19 cellular contexts compared by ENCODE assay signal in genomic region chr6:132247381-132248159, GRCh38.
DNase-seq lines count a peak whose midpoint lies in the region; ATAC-seq, FAIRE-seq and TF ChIP-seq lines count a peak whose summit lies in the region.
"Had no signal": no experiment of that assay in that cellular context is flagged by ENCODE, and none has a peak within 500 bp of the region (broad histone marks: within the 10 kb centered on the region; RNA-seq: fewer than 3 reads in every experiment).

No MANE protein-coding gene starts in this region.

- 0 out of 2 replicates have a peak, but pooled peaks have one; percentile 10 for TF ChIP-seq CTCF in LNCaP clone FGC (IDR thresholded peaks at IDR 0.05; ENCODE audit: control insufficient read depth, extremely low read depth, insufficient read depth)
- TF ChIP-seq CTCF in bronchial epithelial cell (IDR thresholded peaks at IDR 0.05; ENCODE audit: insufficient read depth, low read length, severe bottlenecking) = no peak

- ATAC-seq in HG03457 (IDR thresholded peaks at IDR 0.05; ENCODE audit: unreplicated experiment) = no peak
- no peak for ATAC-seq in T-helper 17 cell
- ATAC-seq: stimulated activated naive CD8-positive, alpha-beta T cell treated with anti-CD3 and anti-CD28 coated beads, Interleukin-15, Interleukin-2, amounts not matched to agents 100 U/mL and 50 U/mL, for 24 hours had no signal

- H2AFZ ChIP-seq in mesenchymal stem cell (ENCODE audit: low read depth, low read length) = no peak overlapping the region

- H3K4me1 ChIP-seq in mesenchymal stem cell (ENCODE audit: control insufficient read depth, insufficient read depth, low read depth, low read length) = peaks cover 7% of the 10 kb centered on the region

- DNase-seq in AG08396 (ENCODE audit: low spot score) (peak; percentile 21), LNCaP clone FGC (ENCODE audit: low read depth) (no peak), bronchial epithelial cell (ENCODE audit: low read depth) (peak; percentile 38), mesenchymal stem cell (no peak), T-helper 17 cell (no peak), kidney glomerular epithelial cell (lab: John Stamatoyannopoulos, UW) (no peak)
- DNase-seq in activated naive CD4-positive, alpha-beta T cell treated with anti-CD3 and anti-CD28 coated beads, Interleukin-2, amount 10 ng/mL, durations not matched to agents 7 days and 5 days = no peak
- DNase-seq: activated CD4-positive, alpha-beta T cell treated with anti-CD3 and anti-CD28 coated beads, Interleukin-2, amount 10 ng/mL, durations not matched to agents 7 days and 5 days; activated naive CD4-positive, alpha-beta T cell; AML-193; GF-D8; HCEC 1CT; NCI-H1694 treated with DMSO at 0.1 percent for 48 hours; stimulated activated naive CD8-positive, alpha-beta T cell treated with anti-CD3 and anti-CD28 coated beads, Interleukin-15, Interleukin-2, amounts not matched to agents 100 U/mL and 50 U/mL, for 24 hours; T1000 had no signal

- no peak overlapping the region for H3K27ac Mint-ChIP-seq in activated naive CD4-positive, alpha-beta T cell treated with anti-CD3 and anti-CD28 coated beads, Interleukin-2, amount 10 ng/mL, durations not matched to agents 7 days and 5 days
- H3K27ac Mint-ChIP-seq in T-helper 17 cell = no peak overlapping the region
- H3K27ac Mint-ChIP-seq: activated CD4-positive, alpha-beta T cell treated with anti-CD3 and anti-CD28 coated beads, Interleukin-2, amount 10 ng/mL, durations not matched to agents 7 days and 5 days; memory B cell had no signal

- no peak overlapping the region for H3K23ac ChIP-seq in mesenchymal stem cell (ENCODE audit: low read length in 2 of 2)

- 98% methylated on average over 6 of the region's 7 CpGs for WGBS in mesenchymal stem cell

- H3K27me3 ChIP-seq in bronchial epithelial cell (ENCODE audit: control insufficient read depth, insufficient read depth, low read length) (no peaks in the 10 kb centered on the region), mesenchymal stem cell (ENCODE audit: control insufficient read depth in 1 of 2, insufficient read depth in 1 of 2, low read length in 2 of 2) (no peaks in the 10 kb centered on the region)

- no peaks in the 10 kb centered on the region for H3K4me1 Mint-ChIP-seq in activated naive CD4-positive, alpha-beta T cell treated with anti-CD3 and anti-CD28 coated beads, Interleukin-2, amount 10 ng/mL, durations not matched to agents 7 days and 5 days
- H3K4me1 Mint-ChIP-seq in T-helper 17 cell = no peaks in the 10 kb centered on the region
- H3K4me1 Mint-ChIP-seq: activated CD4-positive, alpha-beta T cell treated with anti-CD3 and anti-CD28 coated beads, Interleukin-2, amount 10 ng/mL, durations not matched to agents 7 days and 5 days; memory B cell had no signal

- H2AK5ac ChIP-seq in mesenchymal stem cell (ENCODE audit: low read length, severe bottlenecking) = peak overlapping the region; percentile 23

- no peaks in the 10 kb centered on the region for H3K27me3 Mint-ChIP-seq in activated naive CD4-positive, alpha-beta T cell treated with anti-CD3 and anti-CD28 coated beads, Interleukin-2, amount 10 ng/mL, durations not matched to agents 7 days and 5 days
- H3K27me3 Mint-ChIP-seq in T-helper 17 cell = peaks cover 30% of the 10 kb centered on the region
- H3K27me3 Mint-ChIP-seq: activated CD4-positive, alpha-beta T cell treated with anti-CD3 and anti-CD28 coated beads, Interleukin-2, amount 10 ng/mL, durations not matched to agents 7 days and 5 days had no signal

- H3K4ac ChIP-seq in mesenchymal stem cell (ENCODE audit: low read depth in 1 of 2, low read length in 2 of 2) = no peak overlapping the region

- H3K36me3 ChIP-seq in bronchial epithelial cell (ENCODE audit: control insufficient read depth, insufficient read depth, low read length) (no peaks in the 10 kb centered on the region), mesenchymal stem cell (ENCODE audit: control insufficient read depth in 1 of 2, insufficient read depth in 2 of 2, low read depth in 1 of 2, low read length in 2 of 2) (no peaks in the 10 kb centered on the region)

- no peak overlapping the region for H2BK5ac ChIP-seq in mesenchymal stem cell (ENCODE audit: low read depth, low read length, poor library complexity, severe bottlenecking)

- no peaks in the 10 kb centered on the region for H3K36me3 Mint-ChIP-seq in activated naive CD4-positive, alpha-beta T cell treated with anti-CD3 and anti-CD28 coated beads, Interleukin-2, amount 10 ng/mL, durations not matched to agents 7 days and 5 days
- no peaks in the 10 kb centered on the region for H3K36me3 Mint-ChIP-seq in T-helper 17 cell (ENCODE audit: low read depth)

- no peak overlapping the region for H4K91ac ChIP-seq in mesenchymal stem cell (ENCODE audit: low read length)

- CTCF ChIA-PET in activated naive CD4-positive, alpha-beta T cell treated with anti-CD3 and anti-CD28 coated beads, Interleukin-2, amount 10 ng/mL, durations not matched to agents 7 days and 5 days (lab: Charles Lee) = no interaction called here

- no peaks in the 10 kb centered on the region for H3K79me1 ChIP-seq in mesenchymal stem cell (replicated peaks; ENCODE audit: low read length, poor library complexity, severe bottlenecking)

- H3K4me3 Mint-ChIP-seq in activated naive CD4-positive, alpha-beta T cell treated with anti-CD3 and anti-CD28 coated beads, Interleukin-2, amount 10 ng/mL, durations not matched to agents 7 days and 5 days = no peak overlapping the region
- H3K4me3 Mint-ChIP-seq in T-helper 17 cell = no peak overlapping the region
- H3K4me3 Mint-ChIP-seq: activated CD4-positive, alpha-beta T cell treated with anti-CD3 and anti-CD28 coated beads, Interleukin-2, amount 10 ng/mL, durations not matched to agents 7 days and 5 days; memory B cell had no signal

- no peaks in the 10 kb centered on the region for H3K9me3 Mint-ChIP-seq in activated naive CD4-positive, alpha-beta T cell treated with anti-CD3 and anti-CD28 coated beads, Interleukin-2, amount 10 ng/mL, durations not matched to agents 7 days and 5 days
- H3K9me3 Mint-ChIP-seq: activated CD4-positive, alpha-beta T cell treated with anti-CD3 and anti-CD28 coated beads, Interleukin-2, amount 10 ng/mL, durations not matched to agents 7 days and 5 days had no signal

- FAIRE-seq in bronchial epithelial cell (lab: Jason Lieb, UNC) = no peak
- FAIRE-seq: D721Med, endometrium had no signal

- H3K9ac ChIP-seq in mesenchymal stem cell (ENCODE audit: low read length) = peak overlapping the region; percentile 23

- H3K4me2 ChIP-seq in mesenchymal stem cell (ENCODE audit: low read length, poor library complexity, severe bottlenecking) = no peak overlapping the region

- H3K9me3 ChIP-seq in mesenchymal stem cell (ENCODE audit: control insufficient read depth, low read length) (no peaks in the 10 kb centered on the region), T-helper 17 cell (ENCODE audit: control insufficient read depth, low read length, poor library complexity, severe bottlenecking) (no peaks in the 10 kb centered on the region)

- H2BK15ac ChIP-seq in mesenchymal stem cell (ENCODE audit: low read depth, poor library complexity, severe bottlenecking) = no peak overlapping the region

- peak overlapping the region; percentile 64 for H3K27ac ChIP-seq in mesenchymal stem cell (ENCODE audit: low read length, poor library complexity, severe bottlenecking)

- no peak overlapping the region for H2BK12ac ChIP-seq in mesenchymal stem cell (ENCODE audit: low read length in 2 of 2)

- H3K18ac ChIP-seq in mesenchymal stem cell (ENCODE audit: low read depth in 1 of 2, low read length in 2 of 2) = no peak overlapping the region

- no peak overlapping the region for H3K14ac ChIP-seq in mesenchymal stem cell (ENCODE audit: low read length in 2 of 2)

- H3K4me3 ChIP-seq in LNCaP clone FGC (ENCODE audit: low read depth, low read length) (no peak overlapping the region), bronchial epithelial cell (ENCODE audit: low read depth, low read length) (no peak overlapping the region), mesenchymal stem cell (ENCODE audit: insufficient read depth in 1 of 2, low read depth in 1 of 2, low read length in 2 of 2) (no peak overlapping the region)

- H4K8ac ChIP-seq in mesenchymal stem cell (ENCODE audit: low read length) = no peak overlapping the region

- H2BK120ac ChIP-seq in mesenchymal stem cell (ENCODE audit: low read depth, low read length) = no peak overlapping the region

Comparison
In these comparisons a context has a peak if more than half of its experiments do, and no peak if none do; other contexts are left out.
1. DNase-seq: peak in AG08396 (single experiment) and bronchial epithelial cell (single experiment); none in LNCaP clone FGC (single experiment), mesenchymal stem cell (single experiment), activated naive CD4-positive, alpha-beta T cell treated with anti-CD3 and anti-CD28 coated beads, Interleukin-2, amount 10 ng/mL, durations not matched to agents 7 days and 5 days (single experiment), T-helper 17 cell (0 of 3) and kidney glomerular epithelial cell (single experiment).